Comparison of ENCODE assay signal across 1 cellular context in the genomic region with DNA sequence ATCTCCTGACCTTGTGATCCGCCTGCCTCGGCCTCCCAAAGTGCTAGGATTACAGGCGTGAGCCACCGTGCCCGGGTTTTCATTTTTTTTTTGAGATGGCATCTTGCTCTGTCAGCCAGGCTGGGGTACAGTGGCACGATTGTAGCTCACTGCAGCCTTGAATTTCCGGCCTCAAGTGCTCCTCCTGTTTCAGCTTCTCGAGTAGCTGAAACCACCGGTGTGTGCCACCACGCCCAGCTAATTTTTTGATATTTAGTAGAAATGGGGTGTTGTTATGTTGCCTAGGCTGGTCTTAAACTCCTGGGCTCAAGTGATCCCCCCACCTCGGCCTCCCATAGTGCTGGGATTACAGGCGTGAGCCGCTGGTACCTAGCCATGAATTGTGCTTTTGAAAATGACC.
TF ChIP-seq lines count a peak whose summit lies in the region.

No MANE protein-coding gene starts in this region.

TF ChIP-seq in GM23338, 12 proteins besides CTCF, POLR2A, EP300 and RAD21 (continued from another document):
- TF ChIP-seq, protein P1, sequence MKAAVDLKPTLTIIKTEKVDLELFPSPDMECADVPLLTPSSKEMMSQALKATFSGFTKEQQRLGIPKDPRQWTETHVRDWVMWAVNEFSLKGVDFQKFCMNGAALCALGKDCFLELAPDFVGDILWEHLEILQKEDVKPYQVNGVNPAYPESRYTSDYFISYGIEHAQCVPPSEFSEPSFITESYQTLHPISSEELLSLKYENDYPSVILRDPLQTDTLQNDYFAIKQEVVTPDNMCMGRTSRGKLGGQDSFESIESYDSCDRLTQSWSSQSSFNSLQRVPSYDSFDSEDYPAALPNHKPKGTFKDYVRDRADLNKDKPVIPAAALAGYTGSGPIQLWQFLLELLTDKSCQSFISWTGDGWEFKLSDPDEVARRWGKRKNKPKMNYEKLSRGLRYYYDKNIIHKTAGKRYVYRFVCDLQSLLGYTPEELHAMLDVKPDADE (IDR thresholded peaks at IDR 0.05): no peak
